ENCODE assay signal across 1 cellular context in the genomic region with DNA sequence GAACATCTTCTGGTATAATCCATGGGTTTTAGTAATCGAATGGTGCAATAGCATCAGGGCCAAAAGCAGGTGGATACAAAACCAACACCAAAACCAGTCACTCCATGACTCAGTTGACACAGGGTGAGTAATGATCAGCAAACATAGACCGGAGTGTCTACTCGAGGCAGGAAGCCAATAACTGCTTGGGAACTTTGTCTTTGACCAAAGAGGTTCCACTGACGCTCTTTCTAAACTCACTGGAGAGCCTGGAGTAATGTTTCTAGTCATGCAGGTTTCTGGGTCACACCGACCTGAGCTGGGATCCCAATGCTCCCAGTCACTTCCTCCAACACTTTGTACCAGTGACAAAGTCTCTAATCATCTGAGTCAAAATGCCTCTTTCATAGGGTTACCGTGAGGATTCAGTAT.
TF ChIP-seq lines count a peak whose summit lies in the region.

No MANE protein-coding gene starts in this region.

TF ChIP-seq in GM12878, 131 proteins besides CTCF, POLR2A, EP300 and RAD21 (continued from another document and continues in another):
- TF ChIP-seq, protein P1, sequence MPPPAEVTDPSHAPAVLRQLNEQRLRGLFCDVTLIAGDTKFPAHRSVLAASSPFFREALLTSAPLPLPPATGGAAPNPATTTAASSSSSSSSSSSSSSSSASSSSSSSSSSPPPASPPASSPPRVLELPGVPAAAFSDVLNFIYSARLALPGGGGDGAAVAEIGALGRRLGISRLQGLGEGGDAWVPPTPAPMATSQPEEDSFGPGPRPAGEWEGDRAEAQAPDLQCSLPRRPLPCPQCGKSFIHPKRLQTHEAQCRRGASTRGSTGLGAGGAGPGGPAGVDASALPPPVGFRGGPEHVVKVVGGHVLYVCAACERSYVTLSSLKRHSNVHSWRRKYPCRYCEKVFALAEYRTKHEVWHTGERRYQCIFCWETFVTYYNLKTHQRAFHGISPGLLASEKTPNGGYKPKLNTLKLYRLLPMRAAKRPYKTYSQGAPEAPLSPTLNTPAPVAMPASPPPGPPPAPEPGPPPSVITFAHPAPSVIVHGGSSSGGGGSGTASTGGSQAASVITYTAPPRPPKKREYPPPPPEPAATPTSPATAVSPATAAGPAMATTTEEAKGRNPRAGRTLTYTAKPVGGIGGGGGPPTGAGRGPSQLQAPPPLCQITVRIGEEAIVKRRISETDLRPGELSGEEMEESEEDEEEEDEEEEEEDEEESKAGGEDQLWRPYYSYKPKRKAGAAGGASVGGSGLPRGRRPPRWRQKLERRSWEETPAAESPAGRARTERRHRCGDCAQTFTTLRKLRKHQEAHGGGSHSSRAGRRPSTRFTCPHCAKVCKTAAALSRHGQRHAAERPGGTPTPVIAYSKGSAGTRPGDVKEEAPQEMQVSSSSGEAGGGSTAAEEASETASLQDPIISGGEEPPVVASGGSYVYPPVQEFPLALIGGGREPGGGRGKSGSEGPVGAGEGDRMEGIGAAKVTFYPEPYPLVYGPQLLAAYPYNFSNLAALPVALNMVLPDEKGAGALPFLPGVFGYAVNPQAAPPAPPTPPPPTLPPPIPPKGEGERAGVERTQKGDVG (CRISPR knock-in tag; IDR thresholded peaks at IDR 0.05): no peak
- no peak for TF ChIP-seq MYC (IDR thresholded peaks at IDR 0.05; ENCODE audit: insufficient read depth, insufficient read length, insufficient replicate concordance, low read length, severe bottlenecking)
- no peak for TF ChIP-seq NR2C1 (IDR thresholded peaks at IDR 0.05)
- TF ChIP-seq, protein P2, sequence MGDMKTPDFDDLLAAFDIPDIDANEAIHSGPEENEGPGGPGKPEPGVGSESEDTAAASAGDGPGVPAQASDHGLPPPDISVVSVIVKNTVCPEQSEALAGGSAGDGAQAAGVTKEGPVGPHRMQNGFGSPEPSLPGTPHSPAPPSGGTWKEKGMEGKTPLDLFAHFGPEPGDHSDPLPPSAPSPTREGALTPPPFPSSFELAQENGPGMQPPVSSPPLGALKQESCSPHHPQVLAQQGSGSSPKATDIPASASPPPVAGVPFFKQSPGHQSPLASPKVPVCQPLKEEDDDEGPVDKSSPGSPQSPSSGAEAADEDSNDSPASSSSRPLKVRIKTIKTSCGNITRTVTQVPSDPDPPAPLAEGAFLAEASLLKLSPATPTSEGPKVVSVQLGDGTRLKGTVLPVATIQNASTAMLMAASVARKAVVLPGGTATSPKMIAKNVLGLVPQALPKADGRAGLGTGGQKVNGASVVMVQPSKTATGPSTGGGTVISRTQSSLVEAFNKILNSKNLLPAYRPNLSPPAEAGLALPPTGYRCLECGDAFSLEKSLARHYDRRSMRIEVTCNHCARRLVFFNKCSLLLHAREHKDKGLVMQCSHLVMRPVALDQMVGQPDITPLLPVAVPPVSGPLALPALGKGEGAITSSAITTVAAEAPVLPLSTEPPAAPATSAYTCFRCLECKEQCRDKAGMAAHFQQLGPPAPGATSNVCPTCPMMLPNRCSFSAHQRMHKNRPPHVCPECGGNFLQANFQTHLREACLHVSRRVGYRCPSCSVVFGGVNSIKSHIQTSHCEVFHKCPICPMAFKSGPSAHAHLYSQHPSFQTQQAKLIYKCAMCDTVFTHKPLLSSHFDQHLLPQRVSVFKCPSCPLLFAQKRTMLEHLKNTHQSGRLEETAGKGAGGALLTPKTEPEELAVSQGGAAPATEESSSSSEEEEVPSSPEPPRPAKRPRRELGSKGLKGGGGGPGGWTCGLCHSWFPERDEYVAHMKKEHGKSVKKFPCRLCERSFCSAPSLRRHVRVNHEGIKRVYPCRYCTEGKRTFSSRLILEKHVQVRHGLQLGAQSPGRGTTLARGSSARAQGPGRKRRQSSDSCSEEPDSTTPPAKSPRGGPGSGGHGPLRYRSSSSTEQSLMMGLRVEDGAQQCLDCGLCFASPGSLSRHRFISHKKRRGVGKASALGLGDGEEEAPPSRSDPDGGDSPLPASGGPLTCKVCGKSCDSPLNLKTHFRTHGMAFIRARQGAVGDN (IDR thresholded peaks at IDR 0.05): no peak
- TF ChIP-seq NFYA (IDR thresholded peaks at IDR 0.05; ENCODE audit: borderline replicate concordance, low read depth, low read length): no peak
- no peak for TF ChIP-seq ZNF217 (IDR thresholded peaks at IDR 0.05)
- TF ChIP-seq, protein P3, sequence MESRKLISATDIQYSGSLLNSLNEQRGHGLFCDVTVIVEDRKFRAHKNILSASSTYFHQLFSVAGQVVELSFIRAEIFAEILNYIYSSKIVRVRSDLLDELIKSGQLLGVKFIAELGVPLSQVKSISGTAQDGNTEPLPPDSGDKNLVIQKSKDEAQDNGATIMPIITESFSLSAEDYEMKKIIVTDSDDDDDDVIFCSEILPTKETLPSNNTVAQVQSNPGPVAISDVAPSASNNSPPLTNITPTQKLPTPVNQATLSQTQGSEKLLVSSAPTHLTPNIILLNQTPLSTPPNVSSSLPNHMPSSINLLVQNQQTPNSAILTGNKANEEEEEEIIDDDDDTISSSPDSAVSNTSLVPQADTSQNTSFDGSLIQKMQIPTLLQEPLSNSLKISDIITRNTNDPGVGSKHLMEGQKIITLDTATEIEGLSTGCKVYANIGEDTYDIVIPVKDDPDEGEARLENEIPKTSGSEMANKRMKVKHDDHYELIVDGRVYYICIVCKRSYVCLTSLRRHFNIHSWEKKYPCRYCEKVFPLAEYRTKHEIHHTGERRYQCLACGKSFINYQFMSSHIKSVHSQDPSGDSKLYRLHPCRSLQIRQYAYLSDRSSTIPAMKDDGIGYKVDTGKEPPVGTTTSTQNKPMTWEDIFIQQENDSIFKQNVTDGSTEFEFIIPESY (IDR thresholded peaks at IDR 0.05): no peak
- TF ChIP-seq ZBED1 (IDR thresholded peaks at IDR 0.05; ENCODE audit: borderline replicate concordance): no peak; the same call in 1 of the 2 replicates
- TF ChIP-seq, protein P4, sequence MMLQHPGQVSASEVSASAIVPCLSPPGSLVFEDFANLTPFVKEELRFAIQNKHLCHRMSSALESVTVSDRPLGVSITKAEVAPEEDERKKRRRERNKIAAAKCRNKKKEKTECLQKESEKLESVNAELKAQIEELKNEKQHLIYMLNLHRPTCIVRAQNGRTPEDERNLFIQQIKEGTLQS (IDR thresholded peaks at IDR 0.05; ENCODE audit: borderline replicate concordance, extremely low read depth, low read depth, low read length): no peak
- TF ChIP-seq EGR1 (IDR thresholded peaks at IDR 0.05; ENCODE audit: borderline replicate concordance in 1 of 2, low read depth in 2 of 2, low read length in 2 of 2): no peak
- no peak for TF ChIP-seq POLR2AphosphoS5 (IDR thresholded peaks at IDR 0.05; ENCODE audit: low read length)
- no peak for TF ChIP-seq JUND (IDR thresholded peaks at IDR 0.05; ENCODE audit: low read depth, low read length)
- TF ChIP-seq RUNX3 (IDR thresholded peaks at IDR 0.05; ENCODE audit: low read length): peak; percentile 81
- TF ChIP-seq STAT3 (IDR thresholded peaks at IDR 0.05; ENCODE audit: low read depth, low read length): no peak
- TF ChIP-seq MTA3 (IDR thresholded peaks at IDR 0.05; ENCODE audit: borderline replicate concordance, low read length): peak; percentile 62; the same call in 1 of the 2 replicates
- TF ChIP-seq RFX5 (IDR thresholded peaks at IDR 0.05; ENCODE audit: low read depth, low read length): no peak
- TF ChIP-seq, protein P5, sequence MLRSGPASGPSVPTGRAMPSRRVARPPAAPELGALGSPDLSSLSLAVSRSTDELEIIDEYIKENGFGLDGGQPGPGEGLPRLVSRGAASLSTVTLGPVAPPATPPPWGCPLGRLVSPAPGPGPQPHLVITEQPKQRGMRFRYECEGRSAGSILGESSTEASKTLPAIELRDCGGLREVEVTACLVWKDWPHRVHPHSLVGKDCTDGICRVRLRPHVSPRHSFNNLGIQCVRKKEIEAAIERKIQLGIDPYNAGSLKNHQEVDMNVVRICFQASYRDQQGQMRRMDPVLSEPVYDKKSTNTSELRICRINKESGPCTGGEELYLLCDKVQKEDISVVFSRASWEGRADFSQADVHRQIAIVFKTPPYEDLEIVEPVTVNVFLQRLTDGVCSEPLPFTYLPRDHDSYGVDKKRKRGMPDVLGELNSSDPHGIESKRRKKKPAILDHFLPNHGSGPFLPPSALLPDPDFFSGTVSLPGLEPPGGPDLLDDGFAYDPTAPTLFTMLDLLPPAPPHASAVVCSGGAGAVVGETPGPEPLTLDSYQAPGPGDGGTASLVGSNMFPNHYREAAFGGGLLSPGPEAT (IDR thresholded peaks at IDR 0.05; ENCODE audit: low read depth): no peak
- TF ChIP-seq CREB1 (IDR thresholded peaks at IDR 0.05; ENCODE audit: low read depth): peak; percentile 39; the same call in 1 of the 2 replicates
- TF ChIP-seq SMC3 (IDR thresholded peaks at IDR 0.05; ENCODE audit: borderline replicate concordance, low read length): no peak
- TF ChIP-seq, protein P6, sequence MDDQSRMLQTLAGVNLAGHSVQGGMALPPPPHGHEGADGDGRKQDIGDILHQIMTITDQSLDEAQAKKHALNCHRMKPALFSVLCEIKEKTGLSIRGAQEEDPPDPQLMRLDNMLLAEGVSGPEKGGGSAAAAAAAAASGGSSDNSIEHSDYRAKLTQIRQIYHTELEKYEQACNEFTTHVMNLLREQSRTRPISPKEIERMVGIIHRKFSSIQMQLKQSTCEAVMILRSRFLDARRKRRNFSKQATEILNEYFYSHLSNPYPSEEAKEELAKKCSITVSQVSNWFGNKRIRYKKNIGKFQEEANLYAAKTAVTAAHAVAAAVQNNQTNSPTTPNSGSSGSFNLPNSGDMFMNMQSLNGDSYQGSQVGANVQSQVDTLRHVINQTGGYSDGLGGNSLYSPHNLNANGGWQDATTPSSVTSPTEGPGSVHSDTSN (IDR thresholded peaks at IDR 0.05; ENCODE audit: insufficient replicate concordance, low read depth, low read length): peak; percentile 60
- no peak for TF ChIP-seq ZNF207 (IDR thresholded peaks at IDR 0.05; ENCODE audit: borderline replicate concordance)
- no peak for TF ChIP-seq MTA2 (IDR thresholded peaks at IDR 0.05; ENCODE audit: low read depth)
- TF ChIP-seq, protein P7, sequence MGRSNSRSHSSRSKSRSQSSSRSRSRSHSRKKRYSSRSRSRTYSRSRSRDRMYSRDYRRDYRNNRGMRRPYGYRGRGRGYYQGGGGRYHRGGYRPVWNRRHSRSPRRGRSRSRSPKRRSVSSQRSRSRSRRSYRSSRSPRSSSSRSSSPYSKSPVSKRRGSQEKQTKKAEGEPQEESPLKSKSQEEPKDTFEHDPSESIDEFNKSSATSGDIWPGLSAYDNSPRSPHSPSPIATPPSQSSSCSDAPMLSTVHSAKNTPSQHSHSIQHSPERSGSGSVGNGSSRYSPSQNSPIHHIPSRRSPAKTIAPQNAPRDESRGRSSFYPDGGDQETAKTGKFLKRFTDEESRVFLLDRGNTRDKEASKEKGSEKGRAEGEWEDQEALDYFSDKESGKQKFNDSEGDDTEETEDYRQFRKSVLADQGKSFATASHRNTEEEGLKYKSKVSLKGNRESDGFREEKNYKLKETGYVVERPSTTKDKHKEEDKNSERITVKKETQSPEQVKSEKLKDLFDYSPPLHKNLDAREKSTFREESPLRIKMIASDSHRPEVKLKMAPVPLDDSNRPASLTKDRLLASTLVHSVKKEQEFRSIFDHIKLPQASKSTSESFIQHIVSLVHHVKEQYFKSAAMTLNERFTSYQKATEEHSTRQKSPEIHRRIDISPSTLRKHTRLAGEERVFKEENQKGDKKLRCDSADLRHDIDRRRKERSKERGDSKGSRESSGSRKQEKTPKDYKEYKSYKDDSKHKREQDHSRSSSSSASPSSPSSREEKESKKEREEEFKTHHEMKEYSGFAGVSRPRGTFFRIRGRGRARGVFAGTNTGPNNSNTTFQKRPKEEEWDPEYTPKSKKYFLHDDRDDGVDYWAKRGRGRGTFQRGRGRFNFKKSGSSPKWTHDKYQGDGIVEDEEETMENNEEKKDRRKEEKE (IDR thresholded peaks at IDR 0.05): no peak
- no peak for TF ChIP-seq ZSCAN29 (IDR thresholded peaks at IDR 0.05)
- TF ChIP-seq SIX5 (IDR thresholded peaks at IDR 0.05; ENCODE audit: low read depth, low read length, severe bottlenecking): no peak
- no peak for TF ChIP-seq SUZ12 (IDR thresholded peaks at IDR 0.05; ENCODE audit: unreplicated experiment)
- TF ChIP-seq, protein P8, sequence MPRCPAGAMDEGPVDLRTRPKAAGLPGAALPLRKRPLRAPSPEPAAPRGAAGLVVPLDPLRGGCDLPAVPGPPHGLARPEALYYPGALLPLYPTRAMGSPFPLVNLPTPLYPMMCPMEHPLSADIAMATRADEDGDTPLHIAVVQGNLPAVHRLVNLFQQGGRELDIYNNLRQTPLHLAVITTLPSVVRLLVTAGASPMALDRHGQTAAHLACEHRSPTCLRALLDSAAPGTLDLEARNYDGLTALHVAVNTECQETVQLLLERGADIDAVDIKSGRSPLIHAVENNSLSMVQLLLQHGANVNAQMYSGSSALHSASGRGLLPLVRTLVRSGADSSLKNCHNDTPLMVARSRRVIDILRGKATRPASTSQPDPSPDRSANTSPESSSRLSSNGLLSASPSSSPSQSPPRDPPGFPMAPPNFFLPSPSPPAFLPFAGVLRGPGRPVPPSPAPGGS (IDR thresholded peaks at IDR 0.05; ENCODE audit: borderline replicate concordance, insufficient read depth, low read depth, low read length, poor library complexity, severe bottlenecking): peak; percentile 87
- no peak for TF ChIP-seq TBL1XR1 (IDR thresholded peaks at IDR 0.05; ENCODE audit: low read depth, low read length)
- peak; percentile 80 for TF ChIP-seq JUNB (IDR thresholded peaks at IDR 0.05)
- no peak for TF ChIP-seq ZNF274 (IDR thresholded peaks at IDR 0.05; ENCODE audit: insufficient read depth, insufficient read length)
- peak; percentile 92 for TF ChIP-seq EED (IDR thresholded peaks at IDR 0.05; ENCODE audit: low read depth)
- TF ChIP-seq NFIC (IDR thresholded peaks at IDR 0.05; ENCODE audit: low read depth, low read length): peak; percentile 75
- no peak for TF ChIP-seq ATF7 (IDR thresholded peaks at IDR 0.05; ENCODE audit: low read depth)
- TF ChIP-seq SREBF2 (IDR thresholded peaks at IDR 0.05; ENCODE audit: low read length): no peak
- TF ChIP-seq BCL11A (IDR thresholded peaks at IDR 0.05; ENCODE audit: low read depth, low read length): 0 out of 2 replicates have a peak, but pooled peaks have one; percentile 12
- 0 out of 2 replicates have a peak, but pooled peaks have one; percentile 38 for TF ChIP-seq CBFB (IDR thresholded peaks at IDR 0.05; ENCODE audit: low read depth)
- TF ChIP-seq MEF2A (IDR thresholded peaks at IDR 0.05; ENCODE audit: insufficient read depth, low read depth, low read length): no peak
- no peak for TF ChIP-seq SPI1 (IDR thresholded peaks at IDR 0.05; ENCODE audit: borderline replicate concordance, insufficient read depth, low read depth, low read length)
- no peak for TF ChIP-seq KLF5 (IDR thresholded peaks at IDR 0.05; ENCODE audit: partially characterized antibody)
- no peak for TF ChIP-seq YBX1 (IDR thresholded peaks at IDR 0.05)
- TF ChIP-seq KDM1A (IDR thresholded peaks at IDR 0.05; ENCODE audit: borderline replicate concordance): no peak
